Comparison of ENCODE assay signal across 1 cellular context in the genomic region with DNA sequence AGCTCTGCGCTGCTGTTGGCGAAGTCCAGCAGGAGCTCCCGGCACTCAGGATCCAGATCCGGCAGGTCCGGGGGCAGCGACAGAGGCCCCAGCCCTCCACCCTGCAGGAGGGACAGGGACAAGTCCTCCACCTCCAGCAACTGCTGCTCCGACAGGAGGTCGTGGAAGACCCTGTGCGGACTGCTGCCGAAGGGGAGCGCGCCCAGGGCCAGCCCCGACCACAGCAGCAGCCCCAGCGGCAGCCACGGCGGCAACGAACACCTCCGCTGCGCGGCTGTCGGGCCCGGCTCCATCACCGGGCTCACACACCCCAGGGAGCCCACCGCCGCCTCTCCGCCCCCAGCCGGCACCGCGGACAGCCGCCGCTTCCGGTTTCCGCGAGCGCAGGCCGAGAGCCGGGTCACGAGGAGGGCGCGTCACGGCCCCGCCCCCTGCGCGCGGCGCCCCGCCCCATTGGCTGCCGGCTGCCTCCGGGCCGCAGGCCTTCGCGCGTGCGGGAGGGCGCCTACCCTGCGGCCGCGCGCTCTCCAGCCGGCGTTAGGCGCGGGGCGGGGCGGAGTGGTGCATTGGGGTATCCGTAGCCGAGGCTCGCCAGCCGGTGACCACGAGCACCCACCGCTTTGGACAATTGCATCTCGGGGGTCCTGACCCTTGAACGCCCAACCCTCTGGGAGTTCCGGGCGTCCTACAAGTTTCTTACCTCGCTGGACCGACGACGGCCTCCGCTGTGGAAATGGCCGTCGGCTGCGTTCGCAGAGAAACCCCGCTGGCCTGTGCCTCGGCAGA.
TF ChIP-seq lines count a peak whose summit lies in the region.

OSTM1 (minus strand) TSS at position 383 of the 786 bp plus-strand sequence; CDS start at position 293, 90 bp downstream.

TF ChIP-seq in K562, 482 proteins besides CTCF, POLR2A, EP300 and RAD21 (continued from another document and continues in another):
- TF ChIP-seq, protein P1, sequence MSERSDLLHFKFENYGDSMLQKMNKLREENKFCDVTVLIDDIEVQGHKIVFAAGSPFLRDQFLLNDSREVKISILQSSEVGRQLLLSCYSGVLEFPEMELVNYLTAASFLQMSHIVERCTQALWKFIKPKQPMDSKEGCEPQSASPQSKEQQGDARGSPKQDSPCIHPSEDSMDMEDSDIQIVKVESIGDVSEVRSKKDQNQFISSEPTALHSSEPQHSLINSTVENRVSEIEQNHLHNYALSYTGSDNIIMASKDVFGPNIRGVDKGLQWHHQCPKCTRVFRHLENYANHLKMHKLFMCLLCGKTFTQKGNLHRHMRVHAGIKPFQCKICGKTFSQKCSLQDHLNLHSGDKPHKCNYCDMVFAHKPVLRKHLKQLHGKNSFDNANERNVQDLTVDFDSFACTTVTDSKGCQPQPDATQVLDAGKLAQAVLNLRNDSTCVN (CRISPR knock-in tag; IDR thresholded peaks at IDR 0.05), result no peak
- TF ChIP-seq THRB (CRISPR knock-in tag; conservative IDR thresholded peaks at IDR 0.05) (no peak), EZH2 (IDR thresholded peaks at IDR 0.05; ENCODE audit: borderline replicate concordance, low read depth, low read length) (no peak), ZBTB8A (IDR thresholded peaks at IDR 0.05; ENCODE audit: partially characterized antibody) (no peak), E2F1 (CRISPR knock-in tag; IDR thresholded peaks at IDR 0.05) (no peak), PTBP1 (IDR thresholded peaks at IDR 0.05; ENCODE audit: low read depth, low read length) (no peak), NEUROD1 (IDR thresholded peaks at IDR 0.05; ENCODE audit: borderline replicate concordance, low read depth, low read length, partially characterized antibody) (no peak), ZNF140 (CRISPR knock-in tag; IDR thresholded peaks at IDR 0.05) (no peak), ETS2 (tag; IDR thresholded peaks at IDR 0.05; ENCODE audit: borderline replicate concordance, poor library complexity, severe bottlenecking) (no peak), ZZZ3 (IDR thresholded peaks at IDR 0.05) (no peak), HINFP (tag; conservative IDR thresholded peaks at IDR 0.05; ENCODE audit: low read depth) (no peak), THRAP3 (IDR thresholded peaks at IDR 0.05; ENCODE audit: borderline replicate concordance) (no peak), ZNF347 (CRISPR knock-in tag; IDR thresholded peaks at IDR 0.05; ENCODE audit: low read depth) (no peak), GATAD2B (IDR thresholded peaks at IDR 0.05; ENCODE audit: borderline replicate concordance) (peak; percentile 91; the same call in 1 of the 2 replicates), ZEB2 (IDR thresholded peaks at IDR 0.05) (no peak), PURB (CRISPR knock-in tag; IDR thresholded peaks at IDR 0.05; ENCODE audit: low read depth) (no peak), NR1H2 (CRISPR knock-in tag; IDR thresholded peaks at IDR 0.05) (peak; percentile 87; the same call in 1 of the 2 replicates), CBX1 (IDR thresholded peaks at IDR 0.05; ENCODE audit: low read depth) (peak; percentile 73), CAMTA2 (CRISPR knock-in tag; conservative IDR thresholded peaks at IDR 0.05) (no peak), ASH1L (IDR thresholded peaks at IDR 0.05; ENCODE audit: borderline replicate concordance, low read depth, partially characterized antibody) (no peak), ZNF3 (CRISPR knock-in tag; IDR thresholded peaks at IDR 0.05) (no peak), CREBBP (IDR thresholded peaks at IDR 0.05; ENCODE audit: low read depth, low read length) (no peak), SRSF1 (IDR thresholded peaks at IDR 0.05; ENCODE audit: low read depth, low read length) (no peak), POLR3A (IDR thresholded peaks at IDR 0.05; ENCODE audit: borderline replicate concordance, extremely low read depth, insufficient read depth, insufficient read length) (no peak), ZNF232 (CRISPR knock-in tag; IDR thresholded peaks at IDR 0.05) (no peak), YBX1 (IDR thresholded peaks at IDR 0.05) (no peak), ZNF436 (CRISPR knock-in tag; IDR thresholded peaks at IDR 0.05) (peak; percentile 8; the same call in 1 of the 2 replicates), RBM25 (IDR thresholded peaks at IDR 0.05; ENCODE audit: low read depth, low read length, severe bottlenecking) (peak; percentile 57), RBM34 (IDR thresholded peaks at IDR 0.05; ENCODE audit: borderline replicate concordance, insufficient read depth, low read length) (no peak), ZC3H4 (CRISPR knock-in tag; IDR thresholded peaks at IDR 0.05; ENCODE audit: borderline replicate concordance) (no peak), SNAPC5 (CRISPR knock-in tag; IDR thresholded peaks at IDR 0.05) (no peak), ZFP1 (CRISPR knock-in tag; IDR thresholded peaks at IDR 0.05) (no peak), REST (CRISPR knock-in tag; IDR thresholded peaks at IDR 0.05; ENCODE audit: low read depth) (peak; percentile 95), ZFX (CRISPR knock-in tag; IDR thresholded peaks at IDR 0.05) (peak; percentile 98), FOXK2 (conservative IDR thresholded peaks at IDR 0.05 in 1 of 2, IDR thresholded peaks at IDR 0.05 in 1 of 2; ENCODE audit: low read depth in 2 of 2) (no peak), HNRNPUL1 (IDR thresholded peaks at IDR 0.05; ENCODE audit: low read length) (no peak), RERE (CRISPR knock-in tag; IDR thresholded peaks at IDR 0.05; ENCODE audit: borderline replicate concordance) (0 out of 2 replicates have a peak, but pooled peaks have one; percentile 79), TGIF2 (CRISPR knock-in tag; IDR thresholded peaks at IDR 0.05) (no peak)
- TF ChIP-seq, protein P2, sequence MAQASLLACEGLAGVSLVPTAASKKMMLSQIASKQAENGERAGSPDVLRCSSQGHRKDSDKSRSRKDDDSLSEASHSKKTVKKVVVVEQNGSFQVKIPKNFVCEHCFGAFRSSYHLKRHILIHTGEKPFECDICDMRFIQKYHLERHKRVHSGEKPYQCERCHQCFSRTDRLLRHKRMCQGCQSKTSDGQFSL (CRISPR knock-in tag; IDR thresholded peaks at IDR 0.05), result no peak
- TF ChIP-seq, protein P2 (tag; IDR thresholded peaks at IDR 0.05), result no peak
- TF ChIP-seq, protein P3, sequence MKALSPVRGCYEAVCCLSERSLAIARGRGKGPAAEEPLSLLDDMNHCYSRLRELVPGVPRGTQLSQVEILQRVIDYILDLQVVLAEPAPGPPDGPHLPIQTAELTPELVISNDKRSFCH (CRISPR knock-in tag; IDR thresholded peaks at IDR 0.05), result no peak
- TF ChIP-seq, protein P3 (tag; IDR thresholded peaks at IDR 0.05), result peak; percentile 52; the same call in 1 of the 2 replicates
- TF ChIP-seq, protein P4, sequence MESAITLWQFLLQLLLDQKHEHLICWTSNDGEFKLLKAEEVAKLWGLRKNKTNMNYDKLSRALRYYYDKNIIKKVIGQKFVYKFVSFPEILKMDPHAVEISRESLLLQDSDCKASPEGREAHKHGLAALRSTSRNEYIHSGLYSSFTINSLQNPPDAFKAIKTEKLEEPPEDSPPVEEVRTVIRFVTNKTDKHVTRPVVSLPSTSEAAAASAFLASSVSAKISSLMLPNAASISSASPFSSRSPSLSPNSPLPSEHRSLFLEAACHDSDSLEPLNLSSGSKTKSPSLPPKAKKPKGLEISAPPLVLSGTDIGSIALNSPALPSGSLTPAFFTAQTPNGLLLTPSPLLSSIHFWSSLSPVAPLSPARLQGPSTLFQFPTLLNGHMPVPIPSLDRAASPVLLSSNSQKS (CRISPR knock-in tag; IDR thresholded peaks at IDR 0.05), result no peak
- TF ChIP-seq, protein P5, sequence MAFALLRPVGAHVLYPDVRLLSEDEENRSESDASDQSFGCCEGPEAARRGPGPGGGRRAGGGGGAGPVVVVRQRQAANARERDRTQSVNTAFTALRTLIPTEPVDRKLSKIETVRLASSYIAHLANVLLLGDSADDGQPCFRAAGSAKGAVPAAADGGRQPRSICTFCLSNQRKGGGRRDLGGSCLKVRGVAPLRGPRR (CRISPR knock-in tag; IDR thresholded peaks at IDR 0.05), result no peak
